In the genomic region with DNA sequence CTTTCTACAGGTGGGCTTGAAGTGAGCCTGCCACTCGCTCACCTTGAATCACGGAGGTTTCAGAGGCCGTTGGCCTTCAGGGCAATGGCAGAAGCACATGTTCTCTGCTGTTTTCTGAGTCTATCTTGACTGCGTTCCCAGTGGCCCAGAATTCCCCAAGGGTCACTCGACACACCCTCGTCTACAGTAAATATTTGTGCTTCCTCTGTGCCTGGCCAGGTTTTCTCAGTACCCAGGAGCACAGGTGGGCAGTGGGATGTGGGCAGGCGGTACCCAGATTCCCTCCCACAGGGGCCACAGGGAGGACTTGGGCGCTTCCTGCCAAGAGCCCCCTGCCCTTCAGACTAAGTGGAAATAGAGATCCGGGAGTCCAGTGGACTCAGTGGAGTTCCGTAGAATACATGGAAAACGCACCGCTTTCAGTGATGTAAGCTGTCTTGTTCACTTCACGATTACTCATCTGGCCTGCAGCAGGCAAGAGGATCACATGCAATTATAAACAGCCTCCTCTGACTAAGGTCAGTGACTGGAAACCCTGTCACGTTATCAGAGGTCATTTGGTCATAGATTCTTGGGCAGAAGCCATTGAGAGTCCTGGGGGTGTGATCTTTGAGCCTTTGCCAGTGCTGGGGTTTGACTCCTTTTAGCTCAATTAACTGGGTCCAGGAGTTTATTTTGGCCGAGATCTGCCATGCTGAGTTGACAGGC, we compare ENCODE assay signal across 7 cellular contexts.
A peak's percentile ranks its signal among the peaks of the same experiment; 100 is the strongest.
DNase-seq lines count a peak whose midpoint lies in the region; ATAC-seq and TF ChIP-seq lines count a peak whose summit lies in the region.

No MANE protein-coding gene starts in this region.

- H2AFZ ChIP-seq in hepatocyte = no peak overlapping the region

- peak; percentile 64 for DNase-seq in HT-29 (ENCODE audit: low spot score)
- DNase-seq in hepatocyte (ENCODE audit: low spot score) = peak; percentile 84
- DNase-seq in stomach = peak; percentile 85
- no peak for DNase-seq in activated CD4-positive, alpha-beta T cell treated with anti-CD3 and anti-CD28 coated beads, Interleukin-2, amount 10 ng/mL, durations not matched to agents 7 days and 5 days
- DNase-seq in NCI-H524 (lab: John Stamatoyannopoulos, UW) = no peak

- H3K4me3 ChIP-seq in hepatocyte (peak overlapping the region; percentile 35), stomach (peak overlapping the region; percentile 33 to 43 (median 38))

- WGBS in hepatocyte (ENCODE audit: low lambda C conversion rate, missing lambda C conversion rate) = 37% methylated on average over 15 of the region's 15 CpGs
- 18 to 37% (median 29%) methylated on average over 14 to 15 of the region's 15 CpGs for WGBS in stomach, 5 donors

- intact Hi-C loops in stomach (cut with DNase I; ENCODE audit: low total_unique reads) = no loop called here

- H3K9me3 ChIP-seq in hepatocyte (ENCODE audit: low read depth) = no peaks in the 10 kb centered on the region
- H3K9me3 ChIP-seq in stomach = no peaks in the 10 kb centered on the region

- ATAC-seq in activated T-helper 17 cell treated with anti-CD3 and anti-CD28 coated beads, Interleukin-2, amount 50 U/mL, for 72 hours (replicated peaks) = peak; percentile 34
- ATAC-seq in HG03095 (IDR thresholded peaks at IDR 0.05; ENCODE audit: unreplicated experiment) = no peak

- H3K27ac Mint-ChIP-seq in activated T-helper 17 cell treated with anti-CD3 and anti-CD28 coated beads, Interleukin-2, amount 50 U/mL, for 72 hours = no peak overlapping the region
- H3K27ac Mint-ChIP-seq in activated CD4-positive, alpha-beta T cell treated with anti-CD3 and anti-CD28 coated beads, Interleukin-2, amount 10 ng/mL, durations not matched to agents 7 days and 5 days = no peak overlapping the region

- no peaks in the 10 kb centered on the region for H3K4me1 Mint-ChIP-seq in activated T-helper 17 cell treated with anti-CD3 and anti-CD28 coated beads, Interleukin-2, amount 50 U/mL, for 72 hours
- no peaks in the 10 kb centered on the region for H3K4me1 Mint-ChIP-seq in activated CD4-positive, alpha-beta T cell treated with anti-CD3 and anti-CD28 coated beads, Interleukin-2, amount 10 ng/mL, durations not matched to agents 7 days and 5 days

- TF ChIP-seq CTCF in hepatocyte (IDR thresholded peaks at IDR 0.05; ENCODE audit: poor library complexity) = no peak
- no peak for TF ChIP-seq CTCF in stomach (IDR thresholded peaks at IDR 0.05)

- peaks cover 20% of the 10 kb centered on the region for H4K20me1 ChIP-seq in hepatocyte (ENCODE audit: insufficient read depth, poor library complexity, severe bottlenecking)

- TF ChIP-seq EP300 in stomach (IDR thresholded peaks at IDR 0.05) = no peak

- H3K27me3 Mint-ChIP-seq in activated T-helper 17 cell treated with anti-CD3 and anti-CD28 coated beads, Interleukin-2, amount 50 U/mL, for 72 hours = peaks cover 5% of the 10 kb centered on the region
- H3K27me3 Mint-ChIP-seq in activated CD4-positive, alpha-beta T cell treated with anti-CD3 and anti-CD28 coated beads, Interleukin-2, amount 10 ng/mL, durations not matched to agents 7 days and 5 days = peaks cover 1% of the 10 kb centered on the region

- H3K4me1 ChIP-seq in hepatocyte (ENCODE audit: insufficient read depth) (peaks cover 24% of the 10 kb centered on the region), stomach (peaks cover 19 to 55% (median 41%) of the 10 kb centered on the region in 4 donors)

- H3K4me2 ChIP-seq in hepatocyte = peak overlapping the region; percentile 68

- no peaks in the 10 kb centered on the region for H3K9me2 ChIP-seq in hepatocyte (replicated peaks; ENCODE audit: insufficient read depth)

- no peak for TF ChIP-seq POLR2A in stomach (IDR thresholded peaks at IDR 0.05)

- H3K9me3 Mint-ChIP-seq in activated T-helper 17 cell treated with anti-CD3 and anti-CD28 coated beads, Interleukin-2, amount 50 U/mL, for 72 hours = no peaks in the 10 kb centered on the region
- H3K9me3 Mint-ChIP-seq in activated CD4-positive, alpha-beta T cell treated with anti-CD3 and anti-CD28 coated beads, Interleukin-2, amount 10 ng/mL, durations not matched to agents 7 days and 5 days = no peaks in the 10 kb centered on the region

- peaks cover 94% of the 10 kb centered on the region for H3K79me2 ChIP-seq in hepatocyte

- H3K27me3 ChIP-seq in hepatocyte (no peaks in the 10 kb centered on the region), stomach (no peaks in the 10 kb centered on the region)

- peak overlapping the region; percentile 95 for H3K27ac ChIP-seq in hepatocyte
- H3K27ac ChIP-seq in stomach = peak overlapping the region; percentile 87 to 97 (median 89)

- no peaks in the 10 kb centered on the region for H3K36me3 Mint-ChIP-seq in activated T-helper 17 cell treated with anti-CD3 and anti-CD28 coated beads, Interleukin-2, amount 50 U/mL, for 72 hours (ENCODE audit: low read depth)
- no peaks in the 10 kb centered on the region for H3K36me3 Mint-ChIP-seq in activated CD4-positive, alpha-beta T cell treated with anti-CD3 and anti-CD28 coated beads, Interleukin-2, amount 10 ng/mL, durations not matched to agents 7 days and 5 days (ENCODE audit: low read depth)

- CTCF ChIA-PET in activated CD4-positive, alpha-beta T cell treated with anti-CD3 and anti-CD28 coated beads, Interleukin-2, amount 10 ng/mL, durations not matched to agents 7 days and 5 days (lab: Charles Lee) = no interaction called here

- H3K36me3 ChIP-seq in hepatocyte (replicated peaks; ENCODE audit: insufficient read depth, low read depth) (no peaks in the 10 kb centered on the region), stomach (no peaks in the 10 kb centered on the region)

- POLR2A ChIA-PET in activated CD4-positive, alpha-beta T cell treated with anti-CD3 and anti-CD28 coated beads, Interleukin-2, amount 10 ng/mL, durations not matched to agents 7 days and 5 days (lab: Charles Lee) = no interaction called here

- no peak overlapping the region for H3K4me3 Mint-ChIP-seq in activated T-helper 17 cell treated with anti-CD3 and anti-CD28 coated beads, Interleukin-2, amount 50 U/mL, for 72 hours
- H3K4me3 Mint-ChIP-seq in activated CD4-positive, alpha-beta T cell treated with anti-CD3 and anti-CD28 coated beads, Interleukin-2, amount 10 ng/mL, durations not matched to agents 7 days and 5 days = no peak overlapping the region

Comparison
In these comparisons a context has a peak if more than half of its experiments do, and no peak if none do; other contexts are left out.
1. DNase-seq: peak in HT-29 (single experiment), hepatocyte (single experiment) and stomach (single experiment); none in activated CD4-positive, alpha-beta T cell treated with anti-CD3 and anti-CD28 coated beads, Interleukin-2, amount 10 ng/mL, durations not matched to agents 7 days and 5 days (single experiment) and NCI-H524 (0 of 2).